In genomic region chr16:28964527-28964926, GRCh38 we compare ENCODE assay signal across 23 cellular contexts. TPM values are rescaled to one million over a fixed set of nuclear protein-coding genes. Genes with fewer than 3 reads are reported as not detected.
DNase-seq lines count a peak whose midpoint lies in the region; ATAC-seq, FAIRE-seq and TF ChIP-seq lines count a peak whose summit lies in the region.
"Had no signal": no experiment of that assay in that cellular context is flagged by ENCODE, and none has a peak within 500 bp of the region (broad histone marks: within the 10 kb centered on the region; RNA-seq: fewer than 3 reads in every experiment).

No MANE protein-coding gene starts in this region.

- H3K4me3 Mint-ChIP-seq in activated T-helper 17 cell treated with anti-CD3 and anti-CD28 coated beads, Interleukin-2, amount 50 U/mL, for 72 hours: no peak overlapping the region
- no peak overlapping the region for H3K4me3 Mint-ChIP-seq in endodermal cell
- H3K4me3 Mint-ChIP-seq: B cell; CD4-positive, alpha-beta T cell; CD8-positive, alpha-beta T cell had no signal

- H3K14ac ChIP-seq in trophoblast cell (ENCODE audit: low read length): no peak overlapping the region

- no peak overlapping the region for H2BK5ac ChIP-seq in trophoblast cell (ENCODE audit: low read depth, low read length, poor library complexity)

- no peak overlapping the region for H3K4ac ChIP-seq in trophoblast cell (ENCODE audit: low read depth, low read length)

- no peaks in the 10 kb centered on the region for H3K27me3 ChIP-seq in HepG2 (ENCODE audit: control insufficient read depth in 1 of 2, insufficient read depth in 2 of 2, low read length in 2 of 2)
- H3K27me3 ChIP-seq in right lobe of liver: no peaks in the 10 kb centered on the region
- H3K27me3 ChIP-seq in trophoblast cell (ENCODE audit: insufficient read depth, low read length): no peaks in the 10 kb centered on the region
- H3K27me3 ChIP-seq in endodermal cell (ENCODE audit: control insufficient read depth, insufficient read depth, low read length, poor library complexity, severe bottlenecking): no peaks in the 10 kb centered on the region
- H3K27me3 ChIP-seq: BLaER1 treated with 17β-estradiol and CSF1 and Interleukin-3, amounts not matched to agents 10 nM and 100 nM had no signal

- no peaks in the 10 kb centered on the region for H3K79me2 ChIP-seq in HepG2 (ENCODE audit: insufficient read depth, low read length)
- no peaks in the 10 kb centered on the region for H3K79me2 ChIP-seq in trophoblast cell (ENCODE audit: control insufficient read depth, insufficient read depth, low read length, poor library complexity)

- H3K27ac ChIP-seq in HepG2 (ENCODE audit: extremely low read length, insufficient read depth, low read length) (no peak overlapping the region), right lobe of liver (no peak overlapping the region), trophoblast cell (ENCODE audit: low read depth, low read length) (no peak overlapping the region), endodermal cell (ENCODE audit: low read depth, low read length) (no peak overlapping the region)
- H3K27ac ChIP-seq: 22Rv1; A549; BLaER1 treated with 17β-estradiol and CSF1 and Interleukin-3, amounts not matched to agents 10 nM and 100 nM; C4-2B had no signal

- no TSS peak for BruUV-seq in HepG2 (replicated peaks; lab: Mats Ljungman, UMichigan)

- H3K23ac ChIP-seq in trophoblast cell (ENCODE audit: low read length): no peak overlapping the region

- H3K18ac ChIP-seq in trophoblast cell (ENCODE audit: low read length): no peak overlapping the region

- H3K9me3 ChIP-seq in HepG2 (ENCODE audit: low read length): no peaks in the 10 kb centered on the region
- no peaks in the 10 kb centered on the region for H3K9me3 ChIP-seq in right lobe of liver
- no peaks in the 10 kb centered on the region for H3K9me3 ChIP-seq in trophoblast cell (ENCODE audit: insufficient read depth, low read depth, low read length)
- H3K9me3 ChIP-seq in endodermal cell (ENCODE audit: control insufficient read depth, low read length): no peaks in the 10 kb centered on the region
- H3K9me3 ChIP-seq: A549; BLaER1 treated with 17β-estradiol and CSF1 and Interleukin-3, amounts not matched to agents 10 nM and 100 nM; Caco-2 had no signal

- TF ChIP-seq CTCF in HepG2 (CRISPR knock-in tag; IDR thresholded peaks at IDR 0.05): no peak
- TF ChIP-seq CTCF in right lobe of liver (IDR thresholded peaks at IDR 0.05): no peak
- no peak for TF ChIP-seq CTCF in endodermal cell (conservative IDR thresholded peaks at IDR 0.05)

- peaks cover 13 to 45% of the 10 kb centered on the region in 2 experiments for H3K36me3 ChIP-seq in HepG2 (replicated peaks in 1 of 2; ENCODE audit: control insufficient read depth in 1 of 2, insufficient read depth in 2 of 2, low read length in 2 of 2)
- peaks cover 0 to 44% (median 0%) of the 10 kb centered on the region in 4 donors for H3K36me3 ChIP-seq in right lobe of liver
- H3K36me3 ChIP-seq in trophoblast cell (ENCODE audit: control insufficient read depth in 1 of 2, insufficient read depth in 2 of 2, low read length in 2 of 2): peaks cover 25 to 31% of the 10 kb centered on the region in 2 experiments
- H3K36me3 ChIP-seq in endodermal cell (ENCODE audit: control insufficient read depth, insufficient read depth, low read length): peaks cover 60% of the 10 kb centered on the region

- H2AK5ac ChIP-seq in trophoblast cell (ENCODE audit: low read length): no peak overlapping the region

- intact Hi-C loops in HepG2 (cut with micrococcal nuclease; ENCODE audit: unreplicated experiment) (no loop called here), right lobe of liver (cut with DNase I) (no loop called here)

- H3K4me3 ChIP-seq in HepG2 (replicated peaks in 1 of 3; ENCODE audit: insufficient read depth in 1 of 3, low read depth in 2 of 3, low read length in 3 of 3): no peak overlapping the region
- no peak overlapping the region for H3K4me3 ChIP-seq in right lobe of liver
- H3K4me3 ChIP-seq in trophoblast cell (ENCODE audit: low read depth, low read length): no peak overlapping the region
- no peak overlapping the region for H3K4me3 ChIP-seq in endodermal cell (ENCODE audit: low read length)
- H3K4me3 ChIP-seq: A549; BLaER1 treated with 17β-estradiol and CSF1 and Interleukin-3, amounts not matched to agents 10 nM and 100 nM had no signal

- TF ChIP-seq POLR2A in HepG2 (IDR thresholded peaks at IDR 0.05; ENCODE audit: insufficient read depth in 1 of 2, low read depth in 2 of 2, low read length in 2 of 2) (no peak), right lobe of liver (IDR thresholded peaks at IDR 0.05) (no peak)

- no peak overlapping the region for H2BK120ac ChIP-seq in trophoblast cell (ENCODE audit: insufficient read depth, low read length, poor library complexity)

- POLR2A ChIA-PET in HepG2 (lab: Yijun Ruan, JAX): no interaction called here

- WGBS in HepG2 (ENCODE audit: low lambda C conversion rate): 88% methylated on average over 4 of the region's 4 CpGs
- WGBS in right lobe of liver (ENCODE audit: insufficient coverage, low coverage, low lambda C conversion rate, missing lambda C conversion rate): 92% methylated on average over 4 of the region's 4 CpGs
- no CpG with 5 or more reads among the region's 4 CpGs for WGBS in trophoblast cell (ENCODE audit: extremely low coverage, insufficient coverage, insufficient read length)
- 94 to 97% methylated on average over 4 of the region's 4 CpGs for WGBS in endodermal cell (ENCODE audit: insufficient coverage in 1 of 2, insufficient read length in 1 of 2), 2 experiments

- H3K9me3 Mint-ChIP-seq in activated T-helper 17 cell treated with anti-CD3 and anti-CD28 coated beads, Interleukin-2, amount 50 U/mL, for 72 hours: no peaks in the 10 kb centered on the region
- H3K9me3 Mint-ChIP-seq in endodermal cell: no peaks in the 10 kb centered on the region
- H3K9me3 Mint-ChIP-seq: CD4-positive, alpha-beta T cell; CD8-positive, alpha-beta T cell had no signal

- H3K4me1 ChIP-seq in HepG2 (ENCODE audit: insufficient read depth, low read length): no peaks in the 10 kb centered on the region
- H3K4me1 ChIP-seq in right lobe of liver: no peaks in the 10 kb centered on the region
- H3K4me1 ChIP-seq in trophoblast cell (ENCODE audit: control insufficient read depth in 1 of 2, insufficient read depth in 2 of 2, low read length in 2 of 2): no peaks in the 10 kb centered on the region
- no peaks in the 10 kb centered on the region for H3K4me1 ChIP-seq in endodermal cell (ENCODE audit: control insufficient read depth, insufficient read depth, low read length)
- H3K4me1 ChIP-seq: A549; BLaER1 treated with 17β-estradiol and CSF1 and Interleukin-3, amounts not matched to agents 10 nM and 100 nM; Caco-2 had no signal

- TF ChIP-seq RAD21 in HepG2 (CRISPR knock-in tag; IDR thresholded peaks at IDR 0.05): no peak

- TF ChIP-seq EP300 in HepG2 (IDR thresholded peaks at IDR 0.05; ENCODE audit: low read depth in 2 of 2, low read length in 2 of 2) (no peak), HepG2 (CRISPR knock-in tag; IDR thresholded peaks at IDR 0.05; ENCODE audit: borderline replicate concordance) (no peak)

- DNase-seq in HepG2 (ENCODE audit: low spot score) (no peak), right lobe of liver (no peak), trophoblast cell (no peak), endodermal cell (no peak), NCI-H2029 (lab: John Stamatoyannopoulos, UW) (no peak)
- DNase-seq: AML-193; Caco-2; Calu3; CD4-positive, alpha-beta T cell; CD8-positive, alpha-beta T cell; DMS79 treated with DMSO at 0.1 percent for 48 hours; GF-D8 had no signal

- no peaks in the 10 kb centered on the region for H3K27me3 Mint-ChIP-seq in activated T-helper 17 cell treated with anti-CD3 and anti-CD28 coated beads, Interleukin-2, amount 50 U/mL, for 72 hours
- no peaks in the 10 kb centered on the region for H3K27me3 Mint-ChIP-seq in endodermal cell (ENCODE audit: insufficient read depth)
- H3K27me3 Mint-ChIP-seq: B cell; CD4-positive, alpha-beta T cell had no signal

- H3K4me1 Mint-ChIP-seq in activated T-helper 17 cell treated with anti-CD3 and anti-CD28 coated beads, Interleukin-2, amount 50 U/mL, for 72 hours: no peaks in the 10 kb centered on the region
- H3K4me1 Mint-ChIP-seq in endodermal cell: no peaks in the 10 kb centered on the region
- H3K4me1 Mint-ChIP-seq: B cell had no signal

- no peak overlapping the region for H4K91ac ChIP-seq in trophoblast cell (ENCODE audit: low read depth, low read length)

- no peak for ATAC-seq in HepG2
- no peak for ATAC-seq in right lobe of liver
- ATAC-seq in activated T-helper 17 cell treated with anti-CD3 and anti-CD28 coated beads, Interleukin-2, amount 50 U/mL, for 72 hours (replicated peaks): no peak
- ATAC-seq: A549; CD8-positive, alpha-beta T cell had no signal

- H3K9ac ChIP-seq in HepG2 (ENCODE audit: insufficient read depth, low read depth, low read length) (no peak overlapping the region), trophoblast cell (ENCODE audit: low read length) (peak overlapping the region; percentile 42), endodermal cell (ENCODE audit: extremely low read depth, low read length, poor library complexity, severe bottlenecking) (no peak overlapping the region)
- H3K9ac ChIP-seq: BLaER1 treated with 17β-estradiol and CSF1 and Interleukin-3, amounts not matched to agents 10 nM and 100 nM had no signal

- no peaks in the 10 kb centered on the region for H4K20me1 ChIP-seq in HepG2 (ENCODE audit: insufficient read depth, low read length)

- no peak overlapping the region for H2AFZ ChIP-seq in HepG2 (ENCODE audit: low read length)
- H2AFZ ChIP-seq in trophoblast cell (ENCODE audit: insufficient read depth, low read length, poor library complexity): no peak overlapping the region

- no peak for FAIRE-seq in HepG2 (lab: Jason Lieb, UNC)
- FAIRE-seq: A549, D721Med, G401.6, GM12891 had no signal

- peaks cover 73% of the 10 kb centered on the region for H3K36me3 Mint-ChIP-seq in activated T-helper 17 cell treated with anti-CD3 and anti-CD28 coated beads, Interleukin-2, amount 50 U/mL, for 72 hours (ENCODE audit: low read depth)
- H3K36me3 Mint-ChIP-seq in endodermal cell (ENCODE audit: low read depth): peaks cover 53% of the 10 kb centered on the region

- peak overlapping the region; percentile 48 for H3K27ac Mint-ChIP-seq in activated T-helper 17 cell treated with anti-CD3 and anti-CD28 coated beads, Interleukin-2, amount 50 U/mL, for 72 hours
- H3K27ac Mint-ChIP-seq in endodermal cell: no peak overlapping the region
- H3K27ac Mint-ChIP-seq: B cell; CD4-positive, alpha-beta T cell; CD8-positive, alpha-beta T cell had no signal

- H3K4me2 ChIP-seq in HepG2 (ENCODE audit: low read depth, low read length) (no peak overlapping the region), trophoblast cell (ENCODE audit: low read length) (no peak overlapping the region)
- H3K4me2 ChIP-seq: A549; BLaER1 treated with 17β-estradiol and CSF1 and Interleukin-3, amounts not matched to agents 10 nM and 100 nM had no signal

- no peak overlapping the region for H2BK12ac ChIP-seq in trophoblast cell (ENCODE audit: low read length)

- CTCF ChIA-PET in HepG2 (lab: Yijun Ruan, JAX; ENCODE audit: low intra/inter-chr PET ratio, low total read pairs): no interaction called here

- H3K79me1 ChIP-seq in trophoblast cell (ENCODE audit: low read length): no peaks in the 10 kb centered on the region

- no peak overlapping the region for H4K12ac ChIP-seq in trophoblast cell (ENCODE audit: low read depth, low read length)

- H4K8ac ChIP-seq in trophoblast cell (ENCODE audit: low read depth, low read length): no peak overlapping the region

- in situ Hi-C loops in HepG2 (cut with HindIII; ENCODE audit: extremely low pct_ligation_motif_present, low pct_unique_long_range_greater_than_20kb): no loop called here

RNA-seq across cellular contexts. Expression of gene SPNS1, which starts 10.1 kb away (rescaled TPM):
- total RNA-seq in HepG2 (2016; rRNA removed; fragmentation: Illumina TruSeq; extraction: Trizol) (18.3 and 38.8 TPM in 2 replicates), right lobe of liver (10 to 100 TPM; 13.7 to 21.2 (median 17.7) TPM), endodermal cell (10 to 100 TPM; 54.9 to 55.2 TPM)
- total RNA-seq in HepG2 (2016; cell fraction: cytosol; rRNA removed; fragmentation: Illumina TruSeq; extraction: Trizol; ENCODE audit: low read depth): 13.0 and 15.9 TPM in 2 replicates
- 17.8 and 38.0 TPM in 2 replicates for total RNA-seq in HepG2 (2016; cell fraction: insoluble cytoplasmic fraction; rRNA removed; fragmentation: Illumina TruSeq; extraction: Trizol)
- 23.6 and 31.2 TPM in 2 replicates for total RNA-seq in HepG2 (2016; cell fraction: membrane; rRNA removed; fragmentation: Illumina TruSeq; extraction: Trizol)
- total RNA-seq in HepG2 (2016; cell fraction: nucleus; rRNA removed; fragmentation: Illumina TruSeq; extraction: Trizol): 30.5 and 35.2 TPM in 2 replicates
- 24.3 and 25.6 TPM in 2 replicates for polyA plus RNA-seq in HepG2 (2011; rRNA removed)
- 25.3 and 36.6 TPM in 2 replicates for polyA plus RNA-seq in HepG2 (2011; cell fraction: cytosol; rRNA removed)
- polyA plus RNA-seq in HepG2 (2011; cell fraction: nucleus; rRNA removed): 80.6 and 105 TPM in 2 replicates
- 25.8 and 30.2 TPM in 2 replicates for polyA plus RNA-seq in HepG2 (2012)
- polyA plus RNA-seq in HepG2 (2016; cell fraction: cytosol; fragmentation: Illumina TruSeq; extraction: Trizol; ENCODE audit: low read depth): 16.4 and 19.8 TPM in 2 replicates
- 25.1 and 26.7 TPM in 2 replicates for polyA plus RNA-seq in HepG2 (2016; cell fraction: insoluble cytoplasmic fraction; fragmentation: Illumina TruSeq; extraction: Trizol; ENCODE audit: low read depth)
- 23.9 and 29.7 TPM in 2 replicates for polyA plus RNA-seq in HepG2 (2016; cell fraction: membrane; fragmentation: Illumina TruSeq; extraction: Trizol; ENCODE audit: low read depth)
- polyA plus RNA-seq in HepG2 (2016; cell fraction: nucleus; fragmentation: Illumina TruSeq; extraction: Trizol; ENCODE audit: insufficient read depth, low read depth): 75.3 and 81.1 TPM in 2 replicates
- polyA minus RNA-seq in HepG2 (2011; rRNA and poly(A)+ RNA removed; ENCODE audit: low replicate concordance): 60.3 and 75.2 TPM in 2 replicates
- 27.4 and 28.1 TPM in 2 replicates for polyA minus RNA-seq in HepG2 (2011; cell fraction: cytosol; rRNA and poly(A)+ RNA removed)
- 11.1 and 11.8 TPM in 2 replicates for polyA minus RNA-seq in HepG2 (2011; cell fraction: nucleus; rRNA and poly(A)+ RNA removed)
- total RNA-seq in activated T-helper 17 cell treated with anti-CD3 and anti-CD28 coated beads, Interleukin-2, amount 50 U/mL, for 72 hours: 10 to 100 TPM; 15.0 to 26.8 TPM
- 50.2 and 56.5 TPM in 2 replicates for polyA plus RNA-seq in trophoblast cell (2013)
- polyA plus RNA-seq in endodermal cell (2013, experiment 1 of 2): 28.0 TPM
- 29.1 TPM for polyA plus RNA-seq in endodermal cell (2013, experiment 2 of 2)

RNA-seq across cellular contexts. Expression of gene NFATC2IP, which starts 13.8 kb away (rescaled TPM):
- total RNA-seq in HepG2 (2016; rRNA removed; fragmentation: Illumina TruSeq; extraction: Trizol): 18.2 and 32.1 TPM in 2 replicates
- 8.8 and 9.0 TPM in 2 replicates for total RNA-seq in HepG2 (2016; cell fraction: cytosol; rRNA removed; fragmentation: Illumina TruSeq; extraction: Trizol; ENCODE audit: low read depth)
- 16.5 and 31.5 TPM in 2 replicates for total RNA-seq in HepG2 (2016; cell fraction: insoluble cytoplasmic fraction; rRNA removed; fragmentation: Illumina TruSeq; extraction: Trizol)
- total RNA-seq in HepG2 (2016; cell fraction: membrane; rRNA removed; fragmentation: Illumina TruSeq; extraction: Trizol): 13.0 and 14.4 TPM in 2 replicates
- total RNA-seq in HepG2 (2016; cell fraction: nucleus; rRNA removed; fragmentation: Illumina TruSeq; extraction: Trizol): 39.2 and 44.2 TPM in 2 replicates
- polyA plus RNA-seq in HepG2 (2011; rRNA removed): 46.6 and 48.5 TPM in 2 replicates
- polyA plus RNA-seq in HepG2 (2011; cell fraction: cytosol; rRNA removed): 17.8 and 17.9 TPM in 2 replicates
- 95.6 and 102 TPM in 2 replicates for polyA plus RNA-seq in HepG2 (2011; cell fraction: nucleus; rRNA removed)
- 21.4 and 26.1 TPM in 2 replicates for polyA plus RNA-seq in HepG2 (2012)
- 2.0 and 2.2 TPM in 2 replicates for polyA plus RNA-seq in HepG2 (2016; cell fraction: cytosol; fragmentation: Illumina TruSeq; extraction: Trizol; ENCODE audit: low read depth)
- polyA plus RNA-seq in HepG2 (2016; cell fraction: insoluble cytoplasmic fraction; fragmentation: Illumina TruSeq; extraction: Trizol; ENCODE audit: low read depth): 17.1 and 18.6 TPM in 2 replicates
- 5.0 and 5.5 TPM in 2 replicates for polyA plus RNA-seq in HepG2 (2016; cell fraction: membrane; fragmentation: Illumina TruSeq; extraction: Trizol; ENCODE audit: low read depth)
- 172 and 177 TPM in 2 replicates for polyA plus RNA-seq in HepG2 (2016; cell fraction: nucleus; fragmentation: Illumina TruSeq; extraction: Trizol; ENCODE audit: insufficient read depth, low read depth)
- 44.3 and 90.2 TPM in 2 replicates for polyA minus RNA-seq in HepG2 (2011; rRNA and poly(A)+ RNA removed; ENCODE audit: low replicate concordance)
- polyA minus RNA-seq in HepG2 (2011; cell fraction: cytosol; rRNA and poly(A)+ RNA removed): 8.3 and 8.6 TPM in 2 replicates
- polyA minus RNA-seq in HepG2 (2011; cell fraction: nucleus; rRNA and poly(A)+ RNA removed): 49.6 and 61.2 TPM in 2 replicates
- 10 to 100 TPM; 10.3 to 16.5 (median 13.1) TPM for total RNA-seq in right lobe of liver
- 100 to 1,000 TPM in 1 of 2 donors, 10 to 100 TPM in 1; 81.3 to 100 TPM for total RNA-seq in activated T-helper 17 cell treated with anti-CD3 and anti-CD28 coated beads, Interleukin-2, amount 50 U/mL, for 72 hours
- polyA plus RNA-seq in trophoblast cell (2013): 19.5 and 20.3 TPM in 2 replicates
- 10 to 100 TPM; 63.7 to 65.4 TPM for total RNA-seq in endodermal cell
- 46.2 TPM for polyA plus RNA-seq in endodermal cell (2013, experiment 1 of 2)
- 39.5 TPM for polyA plus RNA-seq in endodermal cell (2013, experiment 2 of 2)

RNA-seq across cellular contexts. Expression of gene LAT, which starts 20.3 kb away (rescaled TPM):
- total RNA-seq in HepG2 (2016; rRNA removed; fragmentation: Illumina TruSeq; extraction: Trizol) (0.28 and 2.0 TPM in 2 replicates), right lobe of liver (1 to 10 TPM; 1.8 to 5.2 (median 3.1) TPM), endodermal cell (1 to 10 TPM; 4.5 to 6.1 TPM)
- total RNA-seq in HepG2 (2016; cell fraction: cytosol; rRNA removed; fragmentation: Illumina TruSeq; extraction: Trizol; ENCODE audit: low read depth): 0.71 and 1.1 TPM in 2 replicates
- total RNA-seq in HepG2 (2016; cell fraction: insoluble cytoplasmic fraction; rRNA removed; fragmentation: Illumina TruSeq; extraction: Trizol): 0.19 and 2.0 TPM in 2 replicates
- total RNA-seq in HepG2 (2016; cell fraction: membrane; rRNA removed; fragmentation: Illumina TruSeq; extraction: Trizol): 1.5 and 1.8 TPM in 2 replicates
- 2.0 and 3.6 TPM in 2 replicates for total RNA-seq in HepG2 (2016; cell fraction: nucleus; rRNA removed; fragmentation: Illumina TruSeq; extraction: Trizol)
- polyA plus RNA-seq in HepG2 (2011; rRNA removed): 3.0 and 4.3 TPM in 2 replicates
- polyA plus RNA-seq in HepG2 (2011; cell fraction: cytosol; rRNA removed): 1.2 and 1.3 TPM in 2 replicates
- 42.2 and 55.6 TPM in 2 replicates for polyA plus RNA-seq in HepG2 (2011; cell fraction: nucleus; rRNA removed)
- 2.4 and 3.0 TPM in 2 replicates for polyA plus RNA-seq in HepG2 (2012)
- 1.5 and 2.0 TPM in 2 replicates for polyA plus RNA-seq in HepG2 (2016; cell fraction: cytosol; fragmentation: Illumina TruSeq; extraction: Trizol; ENCODE audit: low read depth)
- 0.61 and 1.5 TPM in 2 replicates for polyA plus RNA-seq in HepG2 (2016; cell fraction: insoluble cytoplasmic fraction; fragmentation: Illumina TruSeq; extraction: Trizol; ENCODE audit: low read depth)
- polyA plus RNA-seq in HepG2 (2016; cell fraction: membrane; fragmentation: Illumina TruSeq; extraction: Trizol; ENCODE audit: low read depth): 0.76 and 1.3 TPM in 2 replicates
- polyA plus RNA-seq in HepG2 (2016; cell fraction: nucleus; fragmentation: Illumina TruSeq; extraction: Trizol; ENCODE audit: insufficient read depth, low read depth): 21.1 and 21.3 TPM in 2 replicates
- 0.65 and 2.3 TPM in 2 replicates for polyA minus RNA-seq in HepG2 (2011; rRNA and poly(A)+ RNA removed; ENCODE audit: low replicate concordance)
- polyA minus RNA-seq in HepG2 (2011; cell fraction: cytosol; rRNA and poly(A)+ RNA removed): not detected in 2 replicates
- 3.9 and 4.8 TPM in 2 replicates for polyA minus RNA-seq in HepG2 (2011; cell fraction: nucleus; rRNA and poly(A)+ RNA removed)
- 100 to 1,000 TPM; 216 to 327 TPM for total RNA-seq in activated T-helper 17 cell treated with anti-CD3 and anti-CD28 coated beads, Interleukin-2, amount 50 U/mL, for 72 hours
- 1.6 and 1.7 TPM in 2 replicates for polyA plus RNA-seq in trophoblast cell (2013)
- 3.1 TPM for polyA plus RNA-seq in endodermal cell (2013, experiment 1 of 2)
- polyA plus RNA-seq in endodermal cell (2013, experiment 2 of 2): 3.5 TPM

RNA-seq across cellular contexts. Expression of gene CD19, which starts 32.8 kb away (rescaled TPM):
- total RNA-seq in HepG2 (2016; rRNA removed; fragmentation: Illumina TruSeq; extraction: Trizol) (0.48 and 0.55 TPM in 2 replicates), right lobe of liver (under 1 TPM in 1 of 6 experiments, not detected in 5; 0.10 TPM), endodermal cell (not detected)
- total RNA-seq in HepG2 (2016; cell fraction: cytosol; rRNA removed; fragmentation: Illumina TruSeq; extraction: Trizol; ENCODE audit: low read depth): 0.26 TPM in 1 of 2 replicates, not detected in the other
- total RNA-seq in HepG2 (2016; cell fraction: insoluble cytoplasmic fraction; rRNA removed; fragmentation: Illumina TruSeq; extraction: Trizol): 0.34 and 0.37 TPM in 2 replicates
- 0.24 TPM in 1 of 2 replicates, not detected in the other for total RNA-seq in HepG2 (2016; cell fraction: membrane; rRNA removed; fragmentation: Illumina TruSeq; extraction: Trizol)
- total RNA-seq in HepG2 (2016; cell fraction: nucleus; rRNA removed; fragmentation: Illumina TruSeq; extraction: Trizol): not detected in 2 replicates
- polyA plus RNA-seq in HepG2 (2011; rRNA removed): 1.1 and 1.2 TPM in 2 replicates
- 0.92 and 2.2 TPM in 2 replicates for polyA plus RNA-seq in HepG2 (2011; cell fraction: cytosol; rRNA removed)
- polyA plus RNA-seq in HepG2 (2011; cell fraction: nucleus; rRNA removed): 2.1 and 2.5 TPM in 2 replicates
- polyA plus RNA-seq in HepG2 (2012): 1.6 and 2.5 TPM in 2 replicates
- 0.05 and 0.07 TPM in 2 replicates for polyA plus RNA-seq in HepG2 (2016; cell fraction: cytosol; fragmentation: Illumina TruSeq; extraction: Trizol; ENCODE audit: low read depth)
- polyA plus RNA-seq in HepG2 (2016; cell fraction: insoluble cytoplasmic fraction; fragmentation: Illumina TruSeq; extraction: Trizol; ENCODE audit: low read depth): 0.64 and 0.67 TPM in 2 replicates
- 0.10 TPM in 1 of 2 replicates, not detected in the other for polyA plus RNA-seq in HepG2 (2016; cell fraction: membrane; fragmentation: Illumina TruSeq; extraction: Trizol; ENCODE audit: low read depth)
- 0.32 and 0.45 TPM in 2 replicates for polyA plus RNA-seq in HepG2 (2016; cell fraction: nucleus; fragmentation: Illumina TruSeq; extraction: Trizol; ENCODE audit: insufficient read depth, low read depth)
- polyA minus RNA-seq in HepG2 (2011; rRNA and poly(A)+ RNA removed; ENCODE audit: low replicate concordance): 0.07 and 1.0 TPM in 2 replicates
- not detected in 2 replicates for polyA minus RNA-seq in HepG2 (2011; cell fraction: cytosol; rRNA and poly(A)+ RNA removed)
- 0.39 and 0.75 TPM in 2 replicates for polyA minus RNA-seq in HepG2 (2011; cell fraction: nucleus; rRNA and poly(A)+ RNA removed)
- 1 to 10 TPM in 1 of 2 donors, not detected in 1; 2.1 TPM for total RNA-seq in activated T-helper 17 cell treated with anti-CD3 and anti-CD28 coated beads, Interleukin-2, amount 50 U/mL, for 72 hours
- not detected in 2 replicates for polyA plus RNA-seq in trophoblast cell (2013)
- polyA plus RNA-seq in endodermal cell (2013, experiment 1 of 2): not detected
- not detected for polyA plus RNA-seq in endodermal cell (2013, experiment 2 of 2)
- total RNA-seq: A172, Caco-2, Calu3 had no signal
- polyA plus RNA-seq: A549, BJ had no signal

RNA-seq across cellular contexts. Expression of gene RABEP2, which starts 39.5 kb away (rescaled TPM):
- total RNA-seq in HepG2 (2016; rRNA removed; fragmentation: Illumina TruSeq; extraction: Trizol) (16.1 and 18.4 TPM in 2 replicates), right lobe of liver (10 to 100 TPM in 2 of 6 experiments, 1 to 10 TPM in 4; 5.0 to 21.0 (median 9.1) TPM), endodermal cell (10 to 100 TPM; 16.1 to 19.2 TPM)
- total RNA-seq in HepG2 (2016; cell fraction: cytosol; rRNA removed; fragmentation: Illumina TruSeq; extraction: Trizol; ENCODE audit: low read depth): 2.9 and 3.6 TPM in 2 replicates
- total RNA-seq in HepG2 (2016; cell fraction: insoluble cytoplasmic fraction; rRNA removed; fragmentation: Illumina TruSeq; extraction: Trizol): 13.9 and 19.6 TPM in 2 replicates
- total RNA-seq in HepG2 (2016; cell fraction: membrane; rRNA removed; fragmentation: Illumina TruSeq; extraction: Trizol): 7.5 and 8.4 TPM in 2 replicates
- total RNA-seq in HepG2 (2016; cell fraction: nucleus; rRNA removed; fragmentation: Illumina TruSeq; extraction: Trizol): 10.2 and 11.4 TPM in 2 replicates
- polyA plus RNA-seq in HepG2 (2011; rRNA removed): 10.8 and 12.4 TPM in 2 replicates
- 8.5 and 13.3 TPM in 2 replicates for polyA plus RNA-seq in HepG2 (2011; cell fraction: cytosol; rRNA removed)
- 28.2 and 32.3 TPM in 2 replicates for polyA plus RNA-seq in HepG2 (2011; cell fraction: nucleus; rRNA removed)
- 5.7 and 7.3 TPM in 2 replicates for polyA plus RNA-seq in HepG2 (2012)
- polyA plus RNA-seq in HepG2 (2016; cell fraction: cytosol; fragmentation: Illumina TruSeq; extraction: Trizol; ENCODE audit: low read depth): 1.9 and 2.8 TPM in 2 replicates
- polyA plus RNA-seq in HepG2 (2016; cell fraction: insoluble cytoplasmic fraction; fragmentation: Illumina TruSeq; extraction: Trizol; ENCODE audit: low read depth): 9.8 and 12.4 TPM in 2 replicates
- 4.5 and 4.9 TPM in 2 replicates for polyA plus RNA-seq in HepG2 (2016; cell fraction: membrane; fragmentation: Illumina TruSeq; extraction: Trizol; ENCODE audit: low read depth)
- 17.2 and 17.9 TPM in 2 replicates for polyA plus RNA-seq in HepG2 (2016; cell fraction: nucleus; fragmentation: Illumina TruSeq; extraction: Trizol; ENCODE audit: insufficient read depth, low read depth)
- polyA minus RNA-seq in HepG2 (2011; rRNA and poly(A)+ RNA removed; ENCODE audit: low replicate concordance): 5.5 and 7.5 TPM in 2 replicates
- 5.5 and 7.4 TPM in 2 replicates for polyA minus RNA-seq in HepG2 (2011; cell fraction: cytosol; rRNA and poly(A)+ RNA removed)
- polyA minus RNA-seq in HepG2 (2011; cell fraction: nucleus; rRNA and poly(A)+ RNA removed): 6.2 and 7.5 TPM in 2 replicates
- total RNA-seq in activated T-helper 17 cell treated with anti-CD3 and anti-CD28 coated beads, Interleukin-2, amount 50 U/mL, for 72 hours: 10 to 100 TPM; 21.5 to 34.1 TPM
- 9.9 and 10.4 TPM in 2 replicates for polyA plus RNA-seq in trophoblast cell (2013)
- polyA plus RNA-seq in endodermal cell (2013, experiment 1 of 2): 7.8 TPM
- polyA plus RNA-seq in endodermal cell (2013, experiment 2 of 2): 6.0 TPM

Comparison
In these comparisons a context has a peak if more than half of its experiments do, and no peak if none do; other contexts are left out.
1. RNA of gene LAT, which starts 20.3 kb away (total RNA-seq): 216 to 327 TPM in activated T-helper 17 cell treated with anti-CD3 and anti-CD28 coated beads, Interleukin-2, amount 50 U/mL, for 72 hours; 4.5 to 6.1 TPM in endodermal cell, 1.8 to 5.2 TPM in right lobe of liver and 0.19 to 3.6 TPM in HepG2; every median in the first group is over 10 times any median in the second.